ENCODE assay signal across 9 cellular contexts in the genomic region with DNA sequence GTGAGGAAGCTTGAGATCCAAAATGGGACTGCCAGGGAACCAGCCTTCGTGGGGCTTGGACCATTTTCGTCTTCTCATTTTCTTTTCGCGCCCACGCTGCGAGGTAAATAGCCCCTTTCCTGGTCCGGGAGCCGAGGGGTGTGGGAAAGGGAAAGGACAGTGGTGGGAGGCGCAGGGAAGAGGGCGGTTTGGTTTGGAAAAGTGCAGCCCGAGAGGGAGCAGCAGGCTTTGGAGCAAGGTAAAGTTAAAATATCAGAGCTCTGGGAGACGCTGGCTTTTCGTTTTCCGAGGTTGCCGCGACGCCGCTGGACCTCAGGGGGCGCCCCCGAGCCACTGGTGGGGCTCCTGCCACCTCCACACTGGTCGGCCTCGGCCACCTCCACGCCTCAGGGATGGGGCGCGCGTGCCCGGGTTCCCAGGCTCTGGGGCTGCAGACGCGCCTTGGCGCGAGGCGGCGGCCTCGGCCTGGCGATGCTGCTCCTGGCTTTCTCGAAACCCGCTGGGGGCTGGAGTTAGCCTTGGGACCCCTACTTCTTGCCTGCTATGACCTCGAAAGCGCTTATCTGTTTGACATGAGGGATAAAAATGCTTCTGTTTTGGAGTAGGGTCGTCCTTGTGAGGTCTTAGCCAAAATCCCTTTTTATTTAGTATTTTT. TPM values are rescaled to one million over a fixed set of nuclear protein-coding genes. Genes with fewer than 3 reads are reported as not detected.
DNase-seq lines count a peak whose midpoint lies in the region; ATAC-seq and TF ChIP-seq lines count a peak whose summit lies in the region.
"Had no signal": no experiment of that assay in that cellular context is flagged by ENCODE, and none has a peak within 500 bp of the region (broad histone marks: within the 10 kb centered on the region; RNA-seq: fewer than 3 reads in every experiment).

No MANE protein-coding gene starts in this region.

- ATAC-seq in heart right ventricle (peak; percentile 40 to 80 (median 63)), GM18498 (IDR thresholded peaks at IDR 0.05; ENCODE audit: unreplicated experiment) (no peak)

- H3K27ac ChIP-seq in heart right ventricle (peak overlapping the region; percentile 61 to 99 (median 96)), parathyroid adenoma (peak overlapping the region; percentile 94)
- no peak overlapping the region for H3K27ac ChIP-seq in effector memory CD4-positive, alpha-beta T cell (ENCODE audit: insufficient read depth, low read length, poor library complexity, severe bottlenecking)

- H3K36me3 ChIP-seq in heart right ventricle (no peaks in the 10 kb centered on the region), parathyroid adenoma (ENCODE audit: control insufficient read depth, insufficient read depth, low read length) (no peaks in the 10 kb centered on the region)
- H3K36me3 ChIP-seq in effector memory CD4-positive, alpha-beta T cell (ENCODE audit: control insufficient read depth, insufficient read depth, low read length): no peaks in the 10 kb centered on the region

- peak overlapping the region; percentile 50 for H3K4me3 Mint-ChIP-seq in activated T-helper 2 cell treated with anti-CD3 and anti-CD28 coated beads, Interferon-gamma antibody, Interleukin-2, Interleukin-4, amounts not matched to agents 10 μg/mL and 5 μg/mL and 100 μg/mL, durations not matched to agents 14 hours and 24 hours and 36 hours (ENCODE audit: low read depth)
- H3K4me3 Mint-ChIP-seq: activated naive CD8-positive, alpha-beta T cell treated with anti-CD3 and anti-CD28 coated beads, Interleukin-2, amount 10 ng/mL, durations not matched to agents 7 days and 5 days had no signal

- no peak overlapping the region for H3K9ac ChIP-seq in parathyroid adenoma

- DNase-seq in activated CD8-positive, alpha-beta memory T cell treated with anti-CD3 and anti-CD28 coated beads, Interleukin-2, amount 50 U/mL, for 48 hours: peak; percentile 52
- DNase-seq in activated CD8-positive, alpha-beta memory T cell treated with anti-CD3 and anti-CD28 coated beads, Interleukin-2, amount 50 U/mL, for 4 hours: no peak
- DNase-seq in activated T-helper 2 cell treated with anti-CD3 and anti-CD28 coated beads, Interferon-gamma antibody, Interleukin-2, Interleukin-4, amounts not matched to agents 10 μg/mL and 5 μg/mL and 100 μg/mL, durations not matched to agents 14 hours and 24 hours and 36 hours (ENCODE audit: low spot score): no peak
- DNase-seq in heart right ventricle: peak; percentile 88 to 89
- DNase-seq in NCI-H128 (lab: John Stamatoyannopoulos, UW; ENCODE audit: unreplicated experiment): no peak
- DNase-seq in effector memory CD4-positive, alpha-beta T cell: no peak
- DNase-seq: activated naive CD8-positive, alpha-beta T cell treated with anti-CD3 and anti-CD28 coated beads, Interleukin-2, amount 10 ng/mL, durations not matched to agents 7 days and 5 days had no signal

- H3K27ac Mint-ChIP-seq in activated T-helper 2 cell treated with anti-CD3 and anti-CD28 coated beads, Interferon-gamma antibody, Interleukin-2, Interleukin-4, amounts not matched to agents 10 μg/mL and 5 μg/mL and 100 μg/mL, durations not matched to agents 14 hours and 24 hours and 36 hours: no peak overlapping the region
- H3K27ac Mint-ChIP-seq: activated naive CD8-positive, alpha-beta T cell treated with anti-CD3 and anti-CD28 coated beads, Interleukin-2, amount 10 ng/mL, durations not matched to agents 7 days and 5 days had no signal

- peak overlapping the region; percentile 54 for H2AFZ ChIP-seq in parathyroid adenoma

- intact Hi-C loops in activated T-helper 2 cell treated with anti-CD3 and anti-CD28 coated beads, Interferon-gamma antibody, Interleukin-2, Interleukin-4, amounts not matched to agents 10 μg/mL and 5 μg/mL and 100 μg/mL, durations not matched to agents 14 hours and 24 hours and 36 hours (cut with micrococcal nuclease): loop anchor here (10.0 kb wide), 2 partner anchors 620 to 810 kb away; partner anchors contain the start of gene FEZF2
- intact Hi-C loops in heart right ventricle (cut with DNase I): loop anchor here (2.0 to 10.0 kb wide), 19 partner anchors 100 to 624 kb away; no protein-coding TSS in a partner anchor

- WGBS in heart right ventricle, 2 donors: 4 to 5% methylated on average over 39 to 40 of the region's 40 CpGs

- H3K9me3 ChIP-seq in heart right ventricle (no peaks in the 10 kb centered on the region), parathyroid adenoma (ENCODE audit: control insufficient read depth, low read length) (no peaks in the 10 kb centered on the region)
- H3K9me3 ChIP-seq in effector memory CD4-positive, alpha-beta T cell (ENCODE audit: control insufficient read depth, low read length): no peaks in the 10 kb centered on the region

- H3K4me1 Mint-ChIP-seq in activated T-helper 2 cell treated with anti-CD3 and anti-CD28 coated beads, Interferon-gamma antibody, Interleukin-2, Interleukin-4, amounts not matched to agents 10 μg/mL and 5 μg/mL and 100 μg/mL, durations not matched to agents 14 hours and 24 hours and 36 hours (ENCODE audit: low read depth): peaks cover 6% of the 10 kb centered on the region

- peaks cover 52% of the 10 kb centered on the region for H3K27me3 Mint-ChIP-seq in activated T-helper 2 cell treated with anti-CD3 and anti-CD28 coated beads, Interferon-gamma antibody, Interleukin-2, Interleukin-4, amounts not matched to agents 10 μg/mL and 5 μg/mL and 100 μg/mL, durations not matched to agents 14 hours and 24 hours and 36 hours (ENCODE audit: low read depth)

- peak; percentile 61 to 95 (median 91) for TF ChIP-seq CTCF in heart right ventricle (IDR thresholded peaks at IDR 0.05)
- TF ChIP-seq CTCF in parathyroid adenoma (IDR thresholded peaks at IDR 0.05): peak; percentile 93

- peaks cover 0 to 57% (median 0%) of the 10 kb centered on the region in 7 donors for H3K27me3 ChIP-seq in heart right ventricle
- H3K27me3 ChIP-seq in parathyroid adenoma (ENCODE audit: control insufficient read depth, insufficient read depth, low read length): no peaks in the 10 kb centered on the region
- peaks cover 2% of the 10 kb centered on the region for H3K27me3 ChIP-seq in effector memory CD4-positive, alpha-beta T cell (replicated peaks; ENCODE audit: control insufficient read depth, insufficient read depth, low read length, poor library complexity, severe bottlenecking)

- peaks cover 64% of the 10 kb centered on the region for H3K79me2 ChIP-seq in parathyroid adenoma

- no peaks in the 10 kb centered on the region for H3K36me3 Mint-ChIP-seq in activated T-helper 2 cell treated with anti-CD3 and anti-CD28 coated beads, Interferon-gamma antibody, Interleukin-2, Interleukin-4, amounts not matched to agents 10 μg/mL and 5 μg/mL and 100 μg/mL, durations not matched to agents 14 hours and 24 hours and 36 hours (ENCODE audit: low read depth)
- H3K36me3 Mint-ChIP-seq: activated naive CD8-positive, alpha-beta T cell treated with anti-CD3 and anti-CD28 coated beads, Interleukin-2, amount 10 ng/mL, durations not matched to agents 7 days and 5 days had no signal

- peak overlapping the region; percentile 86 for H3K4me2 ChIP-seq in parathyroid adenoma (ENCODE audit: low read length)

- H3K9me3 Mint-ChIP-seq in activated T-helper 2 cell treated with anti-CD3 and anti-CD28 coated beads, Interferon-gamma antibody, Interleukin-2, Interleukin-4, amounts not matched to agents 10 μg/mL and 5 μg/mL and 100 μg/mL, durations not matched to agents 14 hours and 24 hours and 36 hours: no peaks in the 10 kb centered on the region
- H3K9me3 Mint-ChIP-seq: activated naive CD8-positive, alpha-beta T cell treated with anti-CD3 and anti-CD28 coated beads, Interleukin-2, amount 10 ng/mL, durations not matched to agents 7 days and 5 days had no signal

- H3K4me3 ChIP-seq in heart right ventricle (peak overlapping the region; percentile 73 to 96 (median 90)), parathyroid adenoma (ENCODE audit: low read depth, low read length) (peak overlapping the region; percentile 87)
- H3K4me3 ChIP-seq in effector memory CD4-positive, alpha-beta T cell (ENCODE audit: insufficient read depth, low read depth, low read length, poor library complexity, severe bottlenecking): no peak overlapping the region

- H3K4me1 ChIP-seq in heart right ventricle (peaks cover 6 to 61% (median 29%) of the 10 kb centered on the region in 9 donors), parathyroid adenoma (peaks cover 23% of the 10 kb centered on the region)
- no peaks in the 10 kb centered on the region for H3K4me1 ChIP-seq in effector memory CD4-positive, alpha-beta T cell (ENCODE audit: control insufficient read depth, insufficient read depth, low read length, poor library complexity, severe bottlenecking)

RNA-seq across cellular contexts. Expression of gene PTPRG, which starts 3.2 kb away (rescaled TPM):
- total RNA-seq in activated T-helper 2 cell treated with anti-CD3 and anti-CD28 coated beads, Interferon-gamma antibody, Interleukin-2, Interleukin-4, amounts not matched to agents 10 μg/mL and 5 μg/mL and 100 μg/mL, durations not matched to agents 14 hours and 24 hours and 36 hours: 5.1 and 5.3 TPM in 2 replicates
- 10 to 100 TPM; 25.8 to 38.3 (median 33.1) TPM for total RNA-seq in heart right ventricle
- polyA plus RNA-seq in heart right ventricle: 10 to 100 TPM; 10.1 to 10.5 TPM
- total RNA-seq: activated naive CD8-positive, alpha-beta T cell treated with anti-CD3 and anti-CD28 coated beads, Interleukin-2, amount 10 ng/mL, durations not matched to agents 7 days and 5 days had no signal

Comparison
In these comparisons a context has a peak if more than half of its experiments do, and no peak if none do; other contexts are left out.
1. DNase-seq: peak in activated CD8-positive, alpha-beta memory T cell treated with anti-CD3 and anti-CD28 coated beads, Interleukin-2, amount 50 U/mL, for 48 hours (single experiment) and heart right ventricle (2 of 2); none in activated CD8-positive, alpha-beta memory T cell treated with anti-CD3 and anti-CD28 coated beads, Interleukin-2, amount 50 U/mL, for 4 hours (single experiment), activated T-helper 2 cell treated with anti-CD3 and anti-CD28 coated beads, Interferon-gamma antibody, Interleukin-2, Interleukin-4, amounts not matched to agents 10 μg/mL and 5 μg/mL and 100 μg/mL, durations not matched to agents 14 hours and 24 hours and 36 hours (single experiment), NCI-H128 (single experiment) and effector memory CD4-positive, alpha-beta T cell (0 of 3).